Comparison of ENCODE assay signal across 2 cellular contexts in the genomic region with DNA sequence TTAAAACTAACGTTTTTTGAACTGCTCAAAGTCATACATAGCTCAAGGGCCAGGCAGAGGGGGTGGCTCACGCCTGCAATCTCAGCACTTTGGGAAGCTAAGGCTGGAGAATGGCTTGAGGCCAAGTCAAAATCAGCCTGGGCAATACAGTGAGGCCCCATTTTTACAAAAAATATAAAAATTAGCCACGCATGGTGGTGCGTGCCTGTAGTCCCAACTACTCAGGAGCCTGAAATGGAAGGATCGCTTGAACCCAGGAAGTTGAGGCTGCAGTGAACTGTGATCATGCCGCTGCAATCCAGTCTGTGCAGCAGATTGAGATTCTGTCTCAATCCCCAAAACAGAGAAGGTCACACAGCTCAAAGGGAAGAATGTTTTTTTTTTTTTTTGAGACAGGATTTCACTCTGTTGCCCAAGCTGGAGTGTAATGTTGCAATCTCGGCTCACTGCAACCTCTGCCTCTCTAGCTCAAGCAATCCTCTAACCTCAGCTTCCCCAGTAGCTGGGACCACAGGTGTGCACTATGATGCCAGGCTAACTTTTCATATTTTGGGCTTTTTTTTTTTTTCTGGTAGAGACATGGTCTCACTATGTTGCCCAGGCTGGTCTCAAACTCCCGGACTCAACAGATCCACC.
TF ChIP-seq lines count a peak whose summit lies in the region.

No MANE protein-coding gene starts in this region.

TF ChIP-seq in A549, 52 proteins besides CTCF, POLR2A, EP300 and RAD21:
- TF ChIP-seq BHLHE40 (IDR thresholded peaks at IDR 0.05; ENCODE audit: low read depth, low read length) (no peak), CEBPB (IDR thresholded peaks at IDR 0.05) (peak; percentile 22 to 29; a peak in 1 of 4 replicates)

TF ChIP-seq in IMR-90, 13 proteins besides CTCF, POLR2A, EP300 and RAD21:
- TF ChIP-seq CEBPB (IDR thresholded peaks at IDR 0.05; ENCODE audit: low read depth, low read length), result peak; percentile 84
- no peak for TF ChIP-seq FOS (IDR thresholded peaks at IDR 0.05; ENCODE audit: low read depth, low read length)
